ENCODE assay signal across 2 cellular contexts in the genomic region with DNA sequence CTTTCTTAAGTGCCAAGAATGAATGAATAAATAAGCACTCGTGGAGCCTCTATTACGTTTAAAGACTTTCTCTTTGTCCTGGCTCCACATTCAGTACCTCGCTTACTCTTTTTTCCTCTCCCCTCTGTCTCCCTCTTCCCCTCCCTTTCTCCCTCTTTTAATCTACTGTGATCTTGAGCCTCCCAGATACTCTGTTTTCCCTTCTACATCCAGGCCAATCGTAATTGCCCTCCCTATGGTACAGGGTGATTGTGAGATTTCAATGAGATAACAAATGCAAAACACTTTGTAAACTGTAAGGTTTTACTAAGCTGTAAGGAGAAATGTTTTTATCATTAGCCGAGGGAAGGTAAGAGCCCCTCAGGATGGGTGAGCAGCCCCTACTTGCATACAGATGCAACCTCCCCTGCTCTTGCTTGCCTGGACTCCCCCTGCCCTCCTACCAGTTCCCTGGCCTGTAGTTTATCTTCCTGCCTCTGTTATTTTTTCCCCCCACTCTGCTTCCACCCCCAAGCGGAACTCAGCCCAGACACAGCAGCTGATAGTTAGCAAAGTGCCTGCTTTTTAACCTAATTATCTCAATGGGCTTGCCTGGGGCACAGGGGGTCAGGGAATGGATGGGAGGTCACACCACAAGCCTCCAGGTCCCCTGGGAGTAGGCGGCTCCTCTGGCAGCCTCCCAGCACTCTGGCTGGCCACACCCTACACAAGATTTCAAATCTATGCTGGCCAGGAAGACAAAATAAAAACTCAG.
TF ChIP-seq lines count a peak whose summit lies in the region.

No MANE protein-coding gene starts in this region.

TF ChIP-seq in HepG2, 621 proteins besides CTCF, POLR2A, EP300 and RAD21 (continued from another document):
- TF ChIP-seq, protein P1, sequence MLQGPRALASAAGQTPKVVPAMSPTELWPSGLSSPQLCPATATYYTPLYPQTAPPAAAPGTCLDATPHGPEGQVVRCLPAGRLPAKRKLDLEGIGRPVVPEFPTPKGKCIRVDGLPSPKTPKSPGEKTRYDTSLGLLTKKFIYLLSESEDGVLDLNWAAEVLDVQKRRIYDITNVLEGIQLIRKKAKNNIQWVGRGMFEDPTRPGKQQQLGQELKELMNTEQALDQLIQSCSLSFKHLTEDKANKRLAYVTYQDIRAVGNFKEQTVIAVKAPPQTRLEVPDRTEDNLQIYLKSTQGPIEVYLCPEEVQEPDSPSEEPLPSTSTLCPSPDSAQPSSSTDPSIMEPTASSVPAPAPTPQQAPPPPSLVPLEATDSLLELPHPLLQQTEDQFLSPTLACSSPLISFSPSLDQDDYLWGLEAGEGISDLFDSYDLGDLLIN (CRISPR knock-in tag; IDR thresholded peaks at IDR 0.05; ENCODE audit: borderline replicate concordance): no peak
- no peak for TF ChIP-seq ATM (IDR thresholded peaks at IDR 0.05; ENCODE audit: borderline replicate concordance)
- TF ChIP-seq, protein P2, sequence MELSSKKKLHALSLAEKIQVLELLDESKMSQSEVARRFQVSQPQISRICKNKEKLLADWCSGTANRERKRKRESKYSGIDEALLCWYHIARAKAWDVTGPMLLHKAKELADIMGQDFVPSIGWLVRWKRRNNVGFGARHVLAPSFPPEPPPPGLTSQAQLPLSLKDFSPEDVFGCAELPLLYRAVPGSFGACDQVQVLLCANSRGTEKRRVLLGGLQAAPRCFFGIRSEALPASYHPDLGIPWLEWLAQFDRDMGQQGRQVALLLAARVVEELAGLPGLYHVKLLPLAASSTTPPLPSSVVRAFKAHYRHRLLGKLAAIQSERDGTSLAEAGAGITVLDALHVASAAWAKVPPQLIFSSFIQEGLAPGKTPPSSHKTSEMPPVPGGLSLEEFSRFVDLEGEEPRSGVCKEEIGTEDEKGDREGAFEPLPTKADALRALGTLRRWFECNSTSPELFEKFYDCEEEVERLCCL (CRISPR knock-in tag; IDR thresholded peaks at IDR 0.05; ENCODE audit: borderline replicate concordance): no peak

TF ChIP-seq in PFSK-1, 5 proteins besides CTCF, POLR2A, EP300 and RAD21 (continued from another document):
- TF ChIP-seq SIN3A (IDR thresholded peaks at IDR 0.05; ENCODE audit: borderline replicate concordance, insufficient read depth, low read length) (peak; percentile 80; the same call in 1 of the 2 replicates), POLR2AphosphoS5 (IDR thresholded peaks at IDR 0.05; ENCODE audit: low read depth, low read length) (peak; percentile 45; the same call in 1 of the 2 replicates), FOXP2 (optimal IDR thresholded peaks at IDR 0.05; ENCODE audit: borderline replicate concordance, extremely low read depth, extremely low read length, insufficient read depth) (peak; percentile 19)
